Comparison of ENCODE assay signal across 9 cellular contexts in the genomic region with DNA sequence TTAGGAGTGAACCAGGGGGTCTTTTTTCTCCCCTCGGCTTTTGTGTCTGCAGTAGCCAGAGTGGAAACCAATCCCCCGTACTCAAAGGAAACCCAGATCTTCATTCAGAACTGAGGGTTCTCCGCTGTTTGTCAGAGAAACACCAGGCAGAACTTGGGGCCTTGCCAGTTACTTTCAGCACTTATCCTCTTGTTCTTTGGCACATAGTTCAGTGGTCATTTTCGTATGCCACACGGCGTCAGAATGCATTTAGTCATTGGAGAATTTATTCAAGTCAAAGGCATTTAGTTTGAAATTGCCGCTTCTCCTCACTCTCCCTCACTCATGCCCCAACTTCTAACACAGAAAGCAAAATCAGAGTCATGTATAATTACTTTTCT.
DNase-seq lines count a peak whose midpoint lies in the region; ATAC-seq, FAIRE-seq and TF ChIP-seq lines count a peak whose summit lies in the region.
"Had no signal": no experiment of that assay in that cellular context is flagged by ENCODE, and none has a peak within 500 bp of the region (broad histone marks: within the 10 kb centered on the region; RNA-seq: fewer than 3 reads in every experiment).

No MANE protein-coding gene starts in this region.

- no peak for TF ChIP-seq POLR2A in H54 (IDR thresholded peaks at IDR 0.05; ENCODE audit: low read depth, low read length)

- no peak for ATAC-seq in activated naive CD8-positive, alpha-beta T cell treated with anti-CD3 and anti-CD28 coated beads, Interleukin-2, amount 10 ng/mL, durations not matched to agents 7 days and 5 days (ENCODE audit: low read depth)
- ATAC-seq in stimulated activated memory B cell treated with anti-CD40 and anti-IgM and Interleukin-4, amounts not matched to agents 10 μg/mL and 1 μg/mL and 100 μg/mL, for 72 hours: no peak

- H3K4me1 Mint-ChIP-seq in activated naive CD8-positive, alpha-beta T cell treated with anti-CD3 and anti-CD28 coated beads, Interleukin-2, amount 10 ng/mL, durations not matched to agents 7 days and 5 days: peaks cover 30% of the 10 kb centered on the region
- H3K4me1 Mint-ChIP-seq in stimulated activated memory B cell treated with anti-CD40 and anti-IgM and Interleukin-4, amounts not matched to agents 10 μg/mL and 1 μg/mL and 100 μg/mL, for 72 hours: peaks cover 28% of the 10 kb centered on the region

- DNase-seq in H54 (ENCODE audit: insufficient read length, low spot score): peak; percentile 46
- DNase-seq in activated naive CD8-positive, alpha-beta T cell treated with anti-CD3 and anti-CD28 coated beads, Interleukin-2, amount 10 ng/mL, durations not matched to agents 7 days and 5 days: no peak
- DNase-seq in inferior parietal cortex (ENCODE audit: extremely low spot score): peak; percentile 47
- no peak for DNase-seq in RKO (ENCODE audit: low spot score)
- DNase-seq in NCI-H1048 (lab: John Stamatoyannopoulos, UW): no peak
- no peak for DNase-seq in NK-92 (lab: John Stamatoyannopoulos, UW; ENCODE audit: unreplicated experiment)
- no peak for DNase-seq in NCI-H187 treated with DMSO at 0.1 percent for 48 hours (lab: John Stamatoyannopoulos, UW)

- H3K36me3 Mint-ChIP-seq in activated naive CD8-positive, alpha-beta T cell treated with anti-CD3 and anti-CD28 coated beads, Interleukin-2, amount 10 ng/mL, durations not matched to agents 7 days and 5 days: no peaks in the 10 kb centered on the region
- peaks cover 5% of the 10 kb centered on the region for H3K36me3 Mint-ChIP-seq in stimulated activated memory B cell treated with anti-CD40 and anti-IgM and Interleukin-4, amounts not matched to agents 10 μg/mL and 1 μg/mL and 100 μg/mL, for 72 hours

- H3K27me3 Mint-ChIP-seq in activated naive CD8-positive, alpha-beta T cell treated with anti-CD3 and anti-CD28 coated beads, Interleukin-2, amount 10 ng/mL, durations not matched to agents 7 days and 5 days: no peaks in the 10 kb centered on the region
- H3K27me3 Mint-ChIP-seq in stimulated activated memory B cell treated with anti-CD40 and anti-IgM and Interleukin-4, amounts not matched to agents 10 μg/mL and 1 μg/mL and 100 μg/mL, for 72 hours: no peaks in the 10 kb centered on the region

- FAIRE-seq in H54 (lab: Jason Lieb, UNC): no peak

- H3K9me3 Mint-ChIP-seq in activated naive CD8-positive, alpha-beta T cell treated with anti-CD3 and anti-CD28 coated beads, Interleukin-2, amount 10 ng/mL, durations not matched to agents 7 days and 5 days: no peaks in the 10 kb centered on the region
- no peaks in the 10 kb centered on the region for H3K9me3 Mint-ChIP-seq in stimulated activated memory B cell treated with anti-CD40 and anti-IgM and Interleukin-4, amounts not matched to agents 10 μg/mL and 1 μg/mL and 100 μg/mL, for 72 hours
- H3K9me3 Mint-ChIP-seq: neural crest cell had no signal

- peak overlapping the region; percentile 90 for H3K27ac Mint-ChIP-seq in activated naive CD8-positive, alpha-beta T cell treated with anti-CD3 and anti-CD28 coated beads, Interleukin-2, amount 10 ng/mL, durations not matched to agents 7 days and 5 days
- peak overlapping the region; percentile 33 for H3K27ac Mint-ChIP-seq in stimulated activated memory B cell treated with anti-CD40 and anti-IgM and Interleukin-4, amounts not matched to agents 10 μg/mL and 1 μg/mL and 100 μg/mL, for 72 hours

- peak overlapping the region; percentile 83 for H3K4me3 Mint-ChIP-seq in activated naive CD8-positive, alpha-beta T cell treated with anti-CD3 and anti-CD28 coated beads, Interleukin-2, amount 10 ng/mL, durations not matched to agents 7 days and 5 days
- peak overlapping the region; percentile 2 for H3K4me3 Mint-ChIP-seq in stimulated activated memory B cell treated with anti-CD40 and anti-IgM and Interleukin-4, amounts not matched to agents 10 μg/mL and 1 μg/mL and 100 μg/mL, for 72 hours
- H3K4me3 Mint-ChIP-seq: neural crest cell had no signal

- POLR2A ChIA-PET in activated naive CD8-positive, alpha-beta T cell treated with anti-CD3 and anti-CD28 coated beads, Interleukin-2, amount 10 ng/mL, durations not matched to agents 7 days and 5 days (lab: Charles Lee): interaction anchor here (2.0 to 2.4 kb wide), 2 partner anchors 10 to 21 kb away, joined by 8 read pairs; no protein-coding TSS in a partner anchor

Comparison
In these comparisons a context has a peak if more than half of its experiments do, and no peak if none do; other contexts are left out.
1. DNase-seq: peak in H54 (single experiment) and inferior parietal cortex (single experiment); none in activated naive CD8-positive, alpha-beta T cell treated with anti-CD3 and anti-CD28 coated beads, Interleukin-2, amount 10 ng/mL, durations not matched to agents 7 days and 5 days (single experiment), RKO (single experiment), NCI-H1048 (single experiment), NK-92 (single experiment) and NCI-H187 treated with DMSO at 0.1 percent for 48 hours (single experiment).